In the genomic region with DNA sequence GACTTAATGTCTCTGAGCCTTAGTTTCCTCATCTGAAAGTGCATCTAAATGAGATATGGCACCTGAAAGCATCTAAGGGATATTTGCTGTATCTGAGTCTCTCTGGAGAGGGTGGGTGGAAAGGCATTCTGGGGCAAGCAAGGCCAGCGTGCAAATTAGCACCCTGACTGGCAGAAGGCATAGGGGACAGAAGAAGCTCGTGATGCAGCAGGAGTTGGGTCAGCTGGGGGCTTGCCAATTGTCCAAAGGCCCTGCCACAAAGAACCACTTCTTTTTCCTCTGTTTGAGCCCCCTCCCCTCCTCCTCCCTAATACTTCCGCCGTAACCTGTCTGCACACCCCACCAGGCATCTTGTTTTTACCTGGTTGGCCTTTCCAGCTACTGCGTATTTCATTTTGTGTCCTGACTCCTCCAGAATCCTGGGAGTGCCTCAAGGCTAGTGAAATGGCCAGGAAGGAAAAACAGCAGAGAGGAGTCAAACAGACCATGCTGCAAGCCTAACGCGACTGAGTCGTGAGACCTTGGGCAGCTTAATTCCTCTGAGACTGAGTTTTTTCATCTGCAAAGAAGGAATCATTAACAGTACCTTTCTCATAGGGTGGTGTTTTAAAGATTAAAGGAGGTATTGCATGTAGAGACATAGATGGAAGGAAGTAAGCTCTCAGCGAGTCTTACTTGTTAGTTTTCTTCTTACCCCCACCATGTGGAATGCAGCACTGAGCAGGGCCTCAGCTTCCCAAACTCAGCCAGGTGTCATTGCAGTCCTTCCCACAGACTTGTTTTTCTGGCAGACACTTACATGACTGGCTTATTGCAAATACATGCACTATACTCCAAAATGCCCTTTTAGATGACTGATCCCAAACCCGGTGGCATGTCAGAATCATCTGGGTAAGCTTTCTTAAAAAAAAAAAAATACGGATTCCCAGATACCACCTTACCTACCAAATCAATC, we compare ENCODE assay signal across 21 cellular contexts. TPM values are rescaled to one million over a fixed set of nuclear protein-coding genes. Genes with fewer than 3 reads are reported as not detected.
A peak's percentile ranks its signal among the peaks of the same experiment; 100 is the strongest.
DNase-seq lines count a peak whose midpoint lies in the region; ATAC-seq and TF ChIP-seq lines count a peak whose summit lies in the region.
"Had no signal": no experiment of that assay in that cellular context is flagged by ENCODE, and none has a peak within 500 bp of the region (broad histone marks: within the 10 kb centered on the region; RNA-seq: fewer than 3 reads in every experiment).

No MANE protein-coding gene starts in this region.

- H3K27ac ChIP-seq in caudate nucleus (ENCODE audit: low read depth, low read length): no peak overlapping the region
- H3K27ac ChIP-seq: A549 had no signal

- TF ChIP-seq CTCF in type B pancreatic cell (conservative IDR thresholded peaks at IDR 0.05): no peak

- peak overlapping the region; percentile 4 for H3K27ac Mint-ChIP-seq in activated naive CD4-positive, alpha-beta T cell treated with anti-CD3 and anti-CD28 coated beads, Interleukin-2, amount 50 U/mL, for 24 hours
- H3K27ac Mint-ChIP-seq in activated T-helper 17 cell treated with anti-CD3 and anti-CD28 coated beads, Interleukin-2, amount 50 U/mL, for 72 hours: no peak overlapping the region
- peak overlapping the region in 3 of 6 donors; percentile 78 to 97 (median 81) for H3K27ac Mint-ChIP-seq in naive B cell
- no peak overlapping the region for H3K27ac Mint-ChIP-seq in type B pancreatic cell
- H3K27ac Mint-ChIP-seq: HFFc6 had no signal

- H3K27me3 Mint-ChIP-seq in activated naive CD4-positive, alpha-beta T cell treated with anti-CD3 and anti-CD28 coated beads, Interleukin-2, amount 50 U/mL, for 24 hours: peaks cover 37% of the 10 kb centered on the region
- H3K27me3 Mint-ChIP-seq in activated T-helper 17 cell treated with anti-CD3 and anti-CD28 coated beads, Interleukin-2, amount 50 U/mL, for 72 hours: peaks cover 56% of the 10 kb centered on the region
- H3K27me3 Mint-ChIP-seq in naive B cell (peaks cover 12 to 27% (median 26%) of the 10 kb centered on the region in 3 donors), type B pancreatic cell (peaks cover 2% of the 10 kb centered on the region)

- peaks cover 13% of the 10 kb centered on the region for H3K4me1 Mint-ChIP-seq in activated naive CD4-positive, alpha-beta T cell treated with anti-CD3 and anti-CD28 coated beads, Interleukin-2, amount 50 U/mL, for 24 hours
- peaks cover 12% of the 10 kb centered on the region for H3K4me1 Mint-ChIP-seq in activated T-helper 17 cell treated with anti-CD3 and anti-CD28 coated beads, Interleukin-2, amount 50 U/mL, for 72 hours
- peaks cover 26 to 61% (median 38%) of the 10 kb centered on the region in 3 donors for H3K4me1 Mint-ChIP-seq in naive B cell
- H3K4me1 Mint-ChIP-seq in type B pancreatic cell (ENCODE audit: unreplicated experiment): peaks cover 4% of the 10 kb centered on the region

- no peak for ATAC-seq in activated T-helper 17 cell treated with anti-CD3 and anti-CD28 coated beads, Interleukin-2, amount 50 U/mL, for 72 hours (replicated peaks)
- no peak for ATAC-seq in naive B cell (ENCODE audit: low read depth in 2 of 2)
- ATAC-seq: A549, GM12878 had no signal

- H3K36me3 Mint-ChIP-seq in activated naive CD4-positive, alpha-beta T cell treated with anti-CD3 and anti-CD28 coated beads, Interleukin-2, amount 50 U/mL, for 24 hours: no peaks in the 10 kb centered on the region
- H3K36me3 Mint-ChIP-seq in activated T-helper 17 cell treated with anti-CD3 and anti-CD28 coated beads, Interleukin-2, amount 50 U/mL, for 72 hours (ENCODE audit: low read depth): peaks cover 8% of the 10 kb centered on the region
- H3K36me3 Mint-ChIP-seq in naive B cell (peaks cover 0 to 3% of the 10 kb centered on the region in 2 donors), type B pancreatic cell (no peaks in the 10 kb centered on the region)

- DNase-seq in activated naive CD4-positive, alpha-beta T cell treated with Interleukin-2 at 50 U/mL for 16 hours: no peak
- DNase-seq in naive B cell: no peak
- peak; percentile 14 for DNase-seq in ureter (ENCODE audit: low spot score)
- DNase-seq in caudate nucleus (lab: John Stamatoyannopoulos, UW): no peak
- DNase-seq in type B pancreatic cell (ENCODE audit: extremely low spot score, unreplicated experiment): no peak
- DNase-seq: C1 segment of cervical spinal cord; DND-41; GDM1; GOT3; HFFc6; KBM-7; NCI-H1417 treated with DMSO at 0.1 percent for 48 hours; NCI-H2029; NCI-H2171 treated with DMSO at 0.1 percent for 48 hours; NCI-H446 treated with DMSO at 0.1 percent for 48 hours; NK-92 treated with Interleukin-12 subunit alpha and Interleukin-12 subunit beta, amount 100 ng/mL, for 24 hours; OCI-M1 had no signal

- H3K4me3 Mint-ChIP-seq in activated naive CD4-positive, alpha-beta T cell treated with anti-CD3 and anti-CD28 coated beads, Interleukin-2, amount 50 U/mL, for 24 hours: no peak overlapping the region
- H3K4me3 Mint-ChIP-seq in activated T-helper 17 cell treated with anti-CD3 and anti-CD28 coated beads, Interleukin-2, amount 50 U/mL, for 72 hours: peak overlapping the region; percentile 77
- peak overlapping the region in 5 of 8 donors; percentile 19 to 74 (median 58) for H3K4me3 Mint-ChIP-seq in naive B cell
- no peak overlapping the region for H3K4me3 Mint-ChIP-seq in type B pancreatic cell
- H3K4me3 Mint-ChIP-seq: HFFc6 had no signal

- H3K9me3 Mint-ChIP-seq in activated naive CD4-positive, alpha-beta T cell treated with anti-CD3 and anti-CD28 coated beads, Interleukin-2, amount 50 U/mL, for 24 hours: no peaks in the 10 kb centered on the region
- no peaks in the 10 kb centered on the region for H3K9me3 Mint-ChIP-seq in activated T-helper 17 cell treated with anti-CD3 and anti-CD28 coated beads, Interleukin-2, amount 50 U/mL, for 72 hours
- H3K9me3 Mint-ChIP-seq in naive B cell: peaks cover 0 to 2% (median 0%) of the 10 kb centered on the region in 7 donors
- H3K9me3 Mint-ChIP-seq in type B pancreatic cell: no peaks in the 10 kb centered on the region
- H3K9me3 Mint-ChIP-seq: HFFc6 had no signal

RNA-seq across cellular contexts. Expression of a gene that starts 49.1 kb away (rescaled TPM):
- 100 to 1,000 TPM in 1 of 2 donors, 10 to 100 TPM in 1; 32.5 to 130 TPM for total RNA-seq in activated T-helper 17 cell treated with anti-CD3 and anti-CD28 coated beads, Interleukin-2, amount 50 U/mL, for 72 hours
- polyA plus RNA-seq in naive B cell (ENCODE audit: low read depth in 6 of 6): 10 to 100 TPM; 30.6 to 56.1 (median 44.9) TPM
- total RNA-seq in ureter (34.0 TPM), type B pancreatic cell (ENCODE audit: low replicate concordance) (17.8 and 34.7 TPM in 2 replicates)

Comparison
In these comparisons a context has a peak if more than half of its experiments do, and no peak if none do; other contexts are left out.
1. H3K4me3 Mint-ChIP-seq: peak in activated T-helper 17 cell treated with anti-CD3 and anti-CD28 coated beads, Interleukin-2, amount 50 U/mL, for 72 hours (single experiment) and naive B cell (5 of 8); none in activated naive CD4-positive, alpha-beta T cell treated with anti-CD3 and anti-CD28 coated beads, Interleukin-2, amount 50 U/mL, for 24 hours (single experiment) and type B pancreatic cell (single experiment).